10 cellular contexts compared by ENCODE assay signal in genomic region chr22:19761500-19762314, GRCh38. TPM values are rescaled to one million over a fixed set of nuclear protein-coding genes. Genes with fewer than 3 reads are reported as not detected.
A peak's percentile ranks its signal among the peaks of the same experiment; 100 is the strongest.
DNase-seq lines count a peak whose midpoint lies in the region; ATAC-seq and TF ChIP-seq lines count a peak whose summit lies in the region.
"Had no signal": no experiment of that assay in that cellular context is flagged by ENCODE, and none has a peak within 500 bp of the region (broad histone marks: within the 10 kb centered on the region; RNA-seq: fewer than 3 reads in every experiment).

No MANE protein-coding gene starts in this region.

- peaks cover 17% of the 10 kb centered on the region for H3K4me1 Mint-ChIP-seq in activated T-cell treated with anti-CD3 and anti-CD28 coated beads, Interleukin-2, amount 50 U/mL, for 72 hours (ENCODE audit: low read depth)

- H3K27ac Mint-ChIP-seq in activated T-cell treated with anti-CD3 and anti-CD28 coated beads, Interleukin-2, amount 50 U/mL, for 72 hours: no peak overlapping the region

- peaks cover 54% of the 10 kb centered on the region for H3K27me3 Mint-ChIP-seq in activated T-cell treated with anti-CD3 and anti-CD28 coated beads, Interleukin-2, amount 50 U/mL, for 72 hours (ENCODE audit: low read depth)

- intact Hi-C loops in colonic mucosa (cut with DNase I): no loop called here

- H3K27me3 ChIP-seq in subcutaneous abdominal adipose tissue (ENCODE audit: control insufficient read depth in 5 of 5, insufficient read depth in 4 of 5, low read length in 5 of 5) (peaks cover 30 to 68% (median 43%) of the 10 kb centered on the region in 5 donors), colonic mucosa (peaks cover 86% of the 10 kb centered on the region)

- peak overlapping the region; percentile 57 to 69 for H3K4me3 Mint-ChIP-seq in activated T-cell treated with anti-CD3 and anti-CD28 coated beads, Interleukin-2, amount 50 U/mL, for 72 hours

- TF ChIP-seq CTCF in colonic mucosa (IDR thresholded peaks at IDR 0.05): no peak

- ATAC-seq in activated T-cell treated with anti-CD3 and anti-CD28 coated beads, Interleukin-2, amount 50 U/mL, for 72 hours (replicated peaks in 1 of 2): no peak
- no peak for ATAC-seq in activated CD4-positive, CD25-positive, alpha-beta regulatory T cell treated with anti-CD3 and anti-CD28 coated beads, Interleukin-2, amount 50 U/mL, for 24 hours
- ATAC-seq in GM21576 (IDR thresholded peaks at IDR 0.05; ENCODE audit: unreplicated experiment): no peak

- H3K9ac ChIP-seq in SK-N-MC (ENCODE audit: insufficient read length) (peak overlapping the region; percentile 74), subcutaneous abdominal adipose tissue (ENCODE audit: low read length in 5 of 5) (no peak overlapping the region), colonic mucosa (ENCODE audit: low read depth in 2 of 2, low read length in 2 of 2) (no peak overlapping the region)

- peak overlapping the region; percentile 71 for H3K27ac ChIP-seq in SK-N-MC
- no peak overlapping the region for H3K27ac ChIP-seq in subcutaneous abdominal adipose tissue (ENCODE audit: low read depth, low read length)
- H3K27ac ChIP-seq in colonic mucosa: no peak overlapping the region

- H3K36me3 ChIP-seq in SK-N-MC (ENCODE audit: insufficient read depth, low read length) (peaks cover 20% of the 10 kb centered on the region; the same call in 1 of the 2 replicates), subcutaneous abdominal adipose tissue (ENCODE audit: control insufficient read depth in 5 of 5, insufficient read depth in 5 of 5, low read length in 5 of 5) (no peaks in the 10 kb centered on the region), colonic mucosa (no peaks in the 10 kb centered on the region)

- no peaks in the 10 kb centered on the region for H3K9me3 Mint-ChIP-seq in activated T-cell treated with anti-CD3 and anti-CD28 coated beads, Interleukin-2, amount 50 U/mL, for 72 hours

- H3K4me3 ChIP-seq in SK-N-MC (peak overlapping the region; percentile 86), iPS-18c (ENCODE audit: insufficient read depth, low read depth, low read length) (peak overlapping the region; percentile 9; the same call in 1 of the 2 replicates), subcutaneous abdominal adipose tissue (ENCODE audit: low read depth in 1 of 5, low read length in 5 of 5) (peak overlapping the region; percentile 29 to 53 (median 35)), colonic mucosa (no peak overlapping the region)

- peaks cover 4 to 5% of the 10 kb centered on the region in 2 donors for H3K36me3 Mint-ChIP-seq in activated T-cell treated with anti-CD3 and anti-CD28 coated beads, Interleukin-2, amount 50 U/mL, for 72 hours (ENCODE audit: insufficient read depth in 2 of 2)

- H3K9me3 ChIP-seq in SK-N-MC (ENCODE audit: low read depth, low read length): no peaks in the 10 kb centered on the region
- no peaks in the 10 kb centered on the region for H3K9me3 ChIP-seq in iPS-18c (ENCODE audit: control insufficient read depth, insufficient read depth, low read length)
- H3K9me3 ChIP-seq in subcutaneous abdominal adipose tissue (ENCODE audit: control insufficient read depth in 5 of 5, low read length in 5 of 5): no peaks in the 10 kb centered on the region
- no peaks in the 10 kb centered on the region for H3K9me3 ChIP-seq in colonic mucosa

- no peak for DNase-seq in activated T-cell treated with anti-CD3 and anti-CD28 coated beads, Interleukin-2, amount 50 U/mL, for 72 hours
- no peak for DNase-seq in activated T-cell treated with anti-CD3 and anti-CD28 coated beads, Interleukin-2, amount 50 U/mL, for 1 hour
- DNase-seq in SK-N-MC (ENCODE audit: low read depth, low spot score) (no peak), colonic mucosa (no peak)
- DNase-seq: activated effector memory CD4-positive, alpha-beta T cell treated with Interleukin-2 at 50 U/mL for 16 hours; Right ventricle myocardium superior had no signal

- peaks cover 0 to 37% (median 18%) of the 10 kb centered on the region in 5 donors for H3K4me1 ChIP-seq in subcutaneous abdominal adipose tissue (ENCODE audit: control insufficient read depth in 5 of 5, insufficient read depth in 5 of 5, low read length in 5 of 5)
- H3K4me1 ChIP-seq in colonic mucosa: peaks cover 4% of the 10 kb centered on the region

RNA-seq across cellular contexts. Expression of gene TBX1, which starts 1.1 kb away (rescaled TPM):
- under 1 TPM in 1 of 2 donors, not detected in 1; 0.12 TPM for total RNA-seq in activated T-cell treated with anti-CD3 and anti-CD28 coated beads, Interleukin-2, amount 50 U/mL, for 72 hours
- 1 to 10 TPM in 1 of 2 donors, under 1 TPM in 1; 0.80 to 1.9 TPM for total RNA-seq in colonic mucosa

RNA-seq across cellular contexts. Expression of gene GP1BB, which starts 38.4 kb away (rescaled TPM):
- total RNA-seq in activated T-cell treated with anti-CD3 and anti-CD28 coated beads, Interleukin-2, amount 50 U/mL, for 72 hours: under 1 TPM in 1 of 2 donors, not detected in 1; 0.17 TPM
- total RNA-seq in colonic mucosa: 1 to 10 TPM in 1 of 2 donors, under 1 TPM in 1; 0.45 to 1.1 TPM
- total RNA-seq: Right ventricle myocardium superior had no signal

RNA-seq across cellular contexts. Expression of gene SEPTIN5, which starts 47.4 kb away (rescaled TPM):
- total RNA-seq in activated T-cell treated with anti-CD3 and anti-CD28 coated beads, Interleukin-2, amount 50 U/mL, for 72 hours: 1 to 10 TPM; 1.8 to 1.9 TPM
- total RNA-seq in colonic mucosa: 1 to 10 TPM; 2.2 to 2.5 TPM
